In genomic region chr4:60019946-60020345, GRCh38 we compare ENCODE assay signal across 8 cellular contexts.
"Had no signal": no experiment of that assay in that cellular context is flagged by ENCODE, and none has a peak within 500 bp of the region (broad histone marks: within the 10 kb centered on the region; RNA-seq: fewer than 3 reads in every experiment).

No MANE protein-coding gene starts in this region.

- ATAC-seq: HCT116, HepG2 had no signal

- H3K4me3 ChIP-seq: GM23248, HAP-1 had no signal

- H3K27ac ChIP-seq: GM23248, HL-60 had no signal

- DNase-seq: GM23248, GOT3, H7, HFFc6 had no signal

- H3K9me3 ChIP-seq: HAP-1 had no signal

- H3K36me3 ChIP-seq: HAP-1 had no signal
